Comparison of ENCODE assay signal across 9 cellular contexts in the genomic region with DNA sequence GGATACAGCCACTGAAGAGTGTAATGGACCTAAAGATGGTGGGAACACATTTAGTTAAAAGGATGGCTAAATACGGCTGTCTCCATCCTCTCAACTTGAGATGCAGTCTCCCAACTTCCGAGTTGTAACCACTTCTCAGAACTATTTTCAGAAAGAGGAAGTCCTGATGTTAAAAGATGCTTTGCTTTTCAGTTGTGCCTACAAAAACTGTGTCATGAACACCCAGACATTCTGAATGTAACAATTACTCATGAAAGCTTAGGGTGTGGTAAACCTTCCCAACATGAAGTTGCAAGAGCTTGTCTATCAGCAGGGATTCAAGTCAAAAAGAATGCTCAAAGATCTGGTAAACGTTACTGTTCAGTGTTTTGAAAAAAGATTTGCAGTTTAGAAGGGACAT.
DNase-seq lines count a peak whose midpoint lies in the region; ATAC-seq and TF ChIP-seq lines count a peak whose summit lies in the region.
"Had no signal": no experiment of that assay in that cellular context is flagged by ENCODE, and none has a peak within 500 bp of the region (broad histone marks: within the 10 kb centered on the region; RNA-seq: fewer than 3 reads in every experiment).

No MANE protein-coding gene starts in this region.

- peaks cover 29% of the 10 kb centered on the region for H3K4me1 Mint-ChIP-seq in memory B cell
- no peaks in the 10 kb centered on the region for H3K4me1 Mint-ChIP-seq in glutamatergic neuron (ENCODE audit: low read depth, unreplicated experiment)

- no peaks in the 10 kb centered on the region for H3K27me3 ChIP-seq in mammary epithelial cell (ENCODE audit: insufficient read depth, low read length)

- ATAC-seq in GM18858 (IDR thresholded peaks at IDR 0.05; ENCODE audit: unreplicated experiment) (peak; percentile 91), HG02588 (IDR thresholded peaks at IDR 0.05; ENCODE audit: unreplicated experiment) (peak; percentile 88), memory B cell (ENCODE audit: low read depth) (peak; percentile 95)

- CTCF ChIA-PET in mammary epithelial cell (lab: Charles Lee; ENCODE audit: low non-redundant PET) = no interaction called here

- WGBS in mammary epithelial cell (ENCODE audit: low coverage, missing lambda C conversion rate) = 83% methylated on average over 3 of the region's 3 CpGs

- no TSS peak for BruUV-seq in mammary epithelial cell (replicated peaks; lab: Mats Ljungman, UMichigan)

- H3K9me3 ChIP-seq in mammary epithelial cell (replicated peaks; ENCODE audit: insufficient read depth, low read length) = no peaks in the 10 kb centered on the region

- no peaks in the 10 kb centered on the region for H3K9me3 Mint-ChIP-seq in memory B cell
- peaks cover 2% of the 10 kb centered on the region for H3K9me3 Mint-ChIP-seq in glutamatergic neuron (ENCODE audit: unreplicated experiment)

- H3K4me3 Mint-ChIP-seq in memory B cell (peak overlapping the region; percentile 58), glutamatergic neuron (ENCODE audit: unreplicated experiment) (no peak overlapping the region)

- no peak overlapping the region for H3K4me2 ChIP-seq in mammary epithelial cell (ENCODE audit: insufficient read depth, low read depth, low read length)

- H3K27me3 Mint-ChIP-seq in memory B cell (no peaks in the 10 kb centered on the region), glutamatergic neuron (ENCODE audit: unreplicated experiment) (no peaks in the 10 kb centered on the region)

- no peak overlapping the region for H3K9ac ChIP-seq in mammary epithelial cell (ENCODE audit: insufficient read depth, low read length)

- dilution Hi-C loops in mammary epithelial cell (cut with HindIII; ENCODE audit: low sequenced_read_pairs) = loop anchor here (5.0 kb wide), 1 partner anchor 88 kb away; no protein-coding TSS in a partner anchor

- no peak for TF ChIP-seq CTCF in mammary epithelial cell (conservative IDR thresholded peaks at IDR 0.05 in 1 of 2, IDR thresholded peaks at IDR 0.05 in 1 of 2; ENCODE audit: extremely low read depth in 1 of 2, insufficient read depth in 1 of 2, low read depth in 1 of 2, low read length in 2 of 2)
- no peak for TF ChIP-seq CTCF in glutamatergic neuron (IDR thresholded peaks at IDR 0.05; ENCODE audit: partially characterized antibody, unreplicated experiment)

- H3K4me1 ChIP-seq in mammary epithelial cell (ENCODE audit: insufficient read depth, low read length) = peaks cover 12% of the 10 kb centered on the region

- H3K36me3 ChIP-seq in mammary epithelial cell (ENCODE audit: insufficient read depth, low read length) = no peaks in the 10 kb centered on the region

- H4K20me1 ChIP-seq in mammary epithelial cell (ENCODE audit: insufficient read depth, low read length) = no peaks in the 10 kb centered on the region

- H3K79me2 ChIP-seq in mammary epithelial cell (ENCODE audit: insufficient read depth, low read length) = no peaks in the 10 kb centered on the region

- intact Hi-C loops in mammary epithelial cell (cut with micrococcal nuclease) = no loop called here

- H2AFZ ChIP-seq in mammary epithelial cell (ENCODE audit: low read depth, low read length) = no peak overlapping the region

- peak overlapping the region; percentile 91 for H3K27ac Mint-ChIP-seq in memory B cell
- H3K27ac Mint-ChIP-seq in glutamatergic neuron (ENCODE audit: unreplicated experiment) = no peak overlapping the region

- DNase-seq in NAMALWA (ENCODE audit: low spot score) (peak; percentile 54), memory B cell (ENCODE audit: low spot score in 2 of 2) (peak in 1 of 2 donors; percentile 34), HUDEP-2 (lab: John Stamatoyannopoulos, UW; ENCODE audit: unreplicated experiment in 76 of 76) (no peak), mammary epithelial cell (no peak), glutamatergic neuron (no peak)
- DNase-seq in activated CD4-positive, alpha-beta T cell treated with anti-CD3 and anti-CD28 coated beads for 48 hours = no peak
- DNase-seq: amniotic stem cell had no signal

- H3K4me3 ChIP-seq in mammary epithelial cell (replicated peaks in 1 of 3; ENCODE audit: insufficient read depth in 1 of 3, low read depth in 2 of 3, low read length in 3 of 3) = no peak overlapping the region

- H3K27ac ChIP-seq in mammary epithelial cell (ENCODE audit: insufficient read depth, low read depth, low read length) = no peak overlapping the region

- peaks cover 39% of the 10 kb centered on the region for H3K36me3 Mint-ChIP-seq in memory B cell
- no peaks in the 10 kb centered on the region for H3K36me3 Mint-ChIP-seq in glutamatergic neuron (ENCODE audit: unreplicated experiment)

- in situ Hi-C loops in mammary epithelial cell (cut with MboI; ENCODE audit: low sequenced_read_pairs in 2 of 2) = no loop called here
